Comparison of ENCODE assay signal across 1 cellular context in the genomic region with DNA sequence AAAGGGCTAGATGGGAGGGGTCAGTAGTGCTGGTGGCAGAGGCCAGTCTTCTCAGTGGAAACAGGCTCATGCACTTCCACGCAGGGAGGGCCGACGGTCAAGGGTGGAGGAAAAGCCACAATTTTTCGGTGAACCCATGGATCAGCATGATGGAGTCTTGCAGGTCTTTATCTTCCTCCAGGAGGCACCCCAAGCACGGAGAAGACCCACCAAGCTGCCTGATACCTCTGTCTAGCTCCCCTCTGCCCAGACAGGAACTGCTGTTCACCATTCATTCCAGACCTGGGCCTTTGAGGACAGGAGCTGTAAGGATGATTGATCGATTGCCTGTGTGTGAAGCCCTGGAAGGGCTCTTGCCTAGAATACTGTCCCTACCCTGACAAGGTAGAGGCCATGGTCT.
TF ChIP-seq lines count a peak whose summit lies in the region.

No MANE protein-coding gene starts in this region.

TF ChIP-seq in GM12891, 5 proteins besides CTCF, POLR2A, EP300 and RAD21 (continued from another document):
- TF ChIP-seq PAX5 (IDR thresholded peaks at IDR 0.05; ENCODE audit: insufficient read depth, low read length, severe bottlenecking) = no peak
- TF ChIP-seq POLR2AphosphoS5 (IDR thresholded peaks at IDR 0.05; ENCODE audit: low read depth, low read length) = no peak
TF ChIP-seq in GM12891: peak in this region for 1.
